ENCODE assay signal across 23 cellular contexts in genomic region chr2:202764991-202765390, GRCh38.
DNase-seq lines count a peak whose midpoint lies in the region; ATAC-seq and TF ChIP-seq lines count a peak whose summit lies in the region.
"Had no signal": no experiment of that assay in that cellular context is flagged by ENCODE, and none has a peak within 500 bp of the region (broad histone marks: within the 10 kb centered on the region; RNA-seq: fewer than 3 reads in every experiment).

No MANE protein-coding gene starts in this region.

- no peak for TF ChIP-seq CTCF in WERI-Rb-1 (IDR thresholded peaks at IDR 0.05; ENCODE audit: low read depth, low read length)
- no peak for TF ChIP-seq CTCF in esophagus muscularis mucosa (IDR thresholded peaks at IDR 0.05)

- peaks cover 0 to 23% (median 0%) of the 10 kb centered on the region in 3 experiments for H3K36me3 ChIP-seq in naive thymus-derived CD4-positive, alpha-beta T cell (ENCODE audit: control insufficient read depth in 2 of 3, insufficient read depth in 3 of 3, low read length in 3 of 3)
- H3K36me3 ChIP-seq in WERI-Rb-1 (peaks cover 16% of the 10 kb centered on the region), esophagus muscularis mucosa (peaks cover 0 to 23% (median 5%) of the 10 kb centered on the region in 4 donors)
- H3K36me3 ChIP-seq: SJCRH30 had no signal

- no peaks in the 10 kb centered on the region for H3K27me3 ChIP-seq in naive thymus-derived CD4-positive, alpha-beta T cell (ENCODE audit: control insufficient read depth in 2 of 2, insufficient read depth in 2 of 2, low read length in 2 of 2)
- H3K27me3 ChIP-seq in WERI-Rb-1 (ENCODE audit: insufficient read depth, low read depth, severe bottlenecking): no peaks in the 10 kb centered on the region
- H3K27me3 ChIP-seq in esophagus muscularis mucosa: no peaks in the 10 kb centered on the region
- H3K27me3 ChIP-seq: SJCRH30 had no signal

- CTCF ChIA-PET in T-cell (lab: Charles Lee): interaction anchor here (0.5 to 1.3 kb wide), 7 partner anchors 13 to 195 kb away, joined by 3 to 6 read pairs (median 3); no protein-coding TSS in a partner anchor
- CTCF ChIA-PET in naive thymus-derived CD4-positive, alpha-beta T cell (lab: Charles Lee): interaction anchor here (0.7 to 1.2 kb wide), 2 partner anchors 45 to 150 kb away, joined by 4 read pairs; no protein-coding TSS in a partner anchor

- peak overlapping the region; percentile 67 to 88 for H3K27ac Mint-ChIP-seq in stimulated activated naive CD8-positive, alpha-beta T cell treated with anti-CD3 and anti-CD28 coated beads, Interleukin-15, amount 100 ng/mL, for 72 hours
- peak overlapping the region; percentile 44 to 90 for H3K27ac Mint-ChIP-seq in T-cell
- H3K27ac Mint-ChIP-seq in naive thymus-derived CD4-positive, alpha-beta T cell: peak overlapping the region in 7 of 9 donors; percentile 22 to 98 (median 87)
- H3K27ac Mint-ChIP-seq in stimulated activated naive B cell treated with anti-CD40 and anti-IgM and Interleukin-4, amounts not matched to agents 10 μg/mL and 1 μg/mL and 100 μg/mL, for 72 hours: no peak overlapping the region
- H3K27ac Mint-ChIP-seq: HFFc6 had no signal

- no peak overlapping the region for H3K4me3 Mint-ChIP-seq in stimulated activated naive CD8-positive, alpha-beta T cell treated with anti-CD3 and anti-CD28 coated beads, Interleukin-15, amount 100 ng/mL, for 72 hours
- H3K4me3 Mint-ChIP-seq in T-cell: no peak overlapping the region
- peak overlapping the region in 3 of 10 donors; percentile 22 to 42 (median 39) for H3K4me3 Mint-ChIP-seq in naive thymus-derived CD4-positive, alpha-beta T cell
- H3K4me3 Mint-ChIP-seq in stimulated activated naive B cell treated with anti-CD40 and anti-IgM and Interleukin-4, amounts not matched to agents 10 μg/mL and 1 μg/mL and 100 μg/mL, for 72 hours: no peak overlapping the region
- H3K4me3 Mint-ChIP-seq: CD4-positive, alpha-beta memory T cell; HFFc6; IgD-negative memory B cell had no signal

- no peaks in the 10 kb centered on the region for H3K9me3 Mint-ChIP-seq in stimulated activated naive CD8-positive, alpha-beta T cell treated with anti-CD3 and anti-CD28 coated beads, Interleukin-15, amount 100 ng/mL, for 72 hours
- H3K9me3 Mint-ChIP-seq in T-cell: no peaks in the 10 kb centered on the region
- H3K9me3 Mint-ChIP-seq in naive thymus-derived CD4-positive, alpha-beta T cell: peaks cover 0 to 5% (median 0%) of the 10 kb centered on the region in 11 donors
- no peaks in the 10 kb centered on the region for H3K9me3 Mint-ChIP-seq in stimulated activated naive B cell treated with anti-CD40 and anti-IgM and Interleukin-4, amounts not matched to agents 10 μg/mL and 1 μg/mL and 100 μg/mL, for 72 hours
- H3K9me3 Mint-ChIP-seq: CD4-positive, alpha-beta memory T cell; HFFc6; IgD-negative memory B cell had no signal

- peaks cover 57% of the 10 kb centered on the region for H3K36me3 Mint-ChIP-seq in T-cell
- H3K36me3 Mint-ChIP-seq in naive thymus-derived CD4-positive, alpha-beta T cell: peaks cover 4 to 51% (median 46%) of the 10 kb centered on the region in 5 donors
- peaks cover 29 to 38% of the 10 kb centered on the region in 2 donors for H3K36me3 Mint-ChIP-seq in stimulated activated naive B cell treated with anti-CD40 and anti-IgM and Interleukin-4, amounts not matched to agents 10 μg/mL and 1 μg/mL and 100 μg/mL, for 72 hours

- no peak for DNase-seq in stimulated activated naive CD8-positive, alpha-beta T cell treated with anti-CD3 and anti-CD28 coated beads, Interleukin-15, amount 100 ng/mL, for 72 hours
- no peak for DNase-seq in stimulated activated naive CD8-positive, alpha-beta T cell treated with anti-CD3 and anti-CD28 coated beads, Interleukin-15, Interleukin-2, amounts not matched to agents 100 U/mL and 50 U/mL, for 24 hours
- DNase-seq in T-cell: no peak
- no peak for DNase-seq in naive thymus-derived CD4-positive, alpha-beta T cell
- no peak for DNase-seq in stimulated activated naive B cell treated with anti-CD40 and anti-IgM and Interleukin-4, amounts not matched to agents 10 μg/mL and 1 μg/mL and 100 μg/mL, for 72 hours
- no peak for DNase-seq in WERI-Rb-1
- DNase-seq in esophagus muscularis mucosa (ENCODE audit: extremely low spot score): no peak
- DNase-seq in GM03348 (ENCODE audit: low spot score): no peak
- DNase-seq: Calu3; CD4-positive, alpha-beta memory T cell; DMS153; H7; HFFc6; NCI-H1105 treated with DMSO at 0.1 percent for 48 hours; NCI-H1694; NCI-H2081; NCI-H2171; NCI-H345; NCI-H524 treated with DMSO at 0.1 percent for 48 hours; NCI-H82; OCI-M1; SJCRH30 had no signal

- peaks cover 0 to 30% of the 10 kb centered on the region in 2 donors for H3K4me1 ChIP-seq in naive thymus-derived CD4-positive, alpha-beta T cell (ENCODE audit: control insufficient read depth in 2 of 2, insufficient read depth in 2 of 2, low read length in 2 of 2)
- H3K4me1 ChIP-seq in esophagus muscularis mucosa: no peaks in the 10 kb centered on the region

- H3K27me3 Mint-ChIP-seq in stimulated activated naive CD8-positive, alpha-beta T cell treated with anti-CD3 and anti-CD28 coated beads, Interleukin-15, amount 100 ng/mL, for 72 hours: no peaks in the 10 kb centered on the region
- no peaks in the 10 kb centered on the region for H3K27me3 Mint-ChIP-seq in T-cell
- H3K27me3 Mint-ChIP-seq in naive thymus-derived CD4-positive, alpha-beta T cell: no peaks in the 10 kb centered on the region
- no peaks in the 10 kb centered on the region for H3K27me3 Mint-ChIP-seq in stimulated activated naive B cell treated with anti-CD40 and anti-IgM and Interleukin-4, amounts not matched to agents 10 μg/mL and 1 μg/mL and 100 μg/mL, for 72 hours
- H3K27me3 Mint-ChIP-seq: CD4-positive, alpha-beta memory T cell; IgD-negative memory B cell had no signal

- ATAC-seq in stimulated activated naive CD8-positive, alpha-beta T cell treated with anti-CD3 and anti-CD28 coated beads, Interleukin-15, amount 100 ng/mL, for 72 hours: no peak
- ATAC-seq in stimulated activated naive CD8-positive, alpha-beta T cell treated with anti-CD3 and anti-CD28 coated beads, Interleukin-15, Interleukin-2, amounts not matched to agents 100 U/mL and 50 U/mL, for 24 hours: no peak
- no peak for ATAC-seq in T-cell (replicated peaks in 1 of 4)
- ATAC-seq in naive thymus-derived CD4-positive, alpha-beta T cell: no peak
- peak; percentile 65 to 73 for ATAC-seq in stimulated activated naive B cell treated with anti-CD40 and anti-IgM and Interleukin-4, amounts not matched to agents 10 μg/mL and 1 μg/mL and 100 μg/mL, for 72 hours (replicated peaks)

- POLR2A ChIA-PET in T-cell (lab: Charles Lee): interaction anchor here (0.6 to 0.7 kb wide), 5 partner anchors 9 to 1177 kb away, joined by 3 to 4 read pairs (median 3); no protein-coding TSS in a partner anchor
- POLR2A ChIA-PET in naive thymus-derived CD4-positive, alpha-beta T cell (lab: Charles Lee): interaction anchor here (1.0 kb wide), 1 partner anchor 176 kb away, joined by 3 read pairs; no protein-coding TSS in a partner anchor

- no peak for TF ChIP-seq EP300 in esophagus muscularis mucosa (IDR thresholded peaks at IDR 0.05)

- 89% methylated on average over 3 of the region's 3 CpGs for WGBS in esophagus muscularis mucosa

- H3K4me3 ChIP-seq in naive thymus-derived CD4-positive, alpha-beta T cell (ENCODE audit: low read length): no peak overlapping the region
- H3K4me3 ChIP-seq in WERI-Rb-1 (ENCODE audit: low read depth, low read length) (no peak overlapping the region), esophagus muscularis mucosa (no peak overlapping the region)
- H3K4me3 ChIP-seq: SJCRH30 had no signal

- H3K27ac ChIP-seq in naive thymus-derived CD4-positive, alpha-beta T cell (ENCODE audit: low read depth, low read length): no peak overlapping the region
- H3K27ac ChIP-seq in WERI-Rb-1 (no peak overlapping the region), esophagus muscularis mucosa (replicated peaks in 1 of 4) (no peak overlapping the region)
- H3K27ac ChIP-seq: SJCRH30 had no signal

- no peaks in the 10 kb centered on the region for H3K9me3 ChIP-seq in naive thymus-derived CD4-positive, alpha-beta T cell (ENCODE audit: control insufficient read depth in 2 of 3, low read length in 3 of 3)
- H3K9me3 ChIP-seq in WERI-Rb-1 (ENCODE audit: severe bottlenecking) (no peaks in the 10 kb centered on the region), esophagus muscularis mucosa (no peaks in the 10 kb centered on the region)
- H3K9me3 ChIP-seq: SJCRH30 had no signal

- intact Hi-C loops in naive thymus-derived CD4-positive, alpha-beta T cell (cut with micrococcal nuclease): no loop called here
- intact Hi-C loops in esophagus muscularis mucosa (cut with DNase I): no loop called here

- peaks cover 89% of the 10 kb centered on the region for H3K4me1 Mint-ChIP-seq in stimulated activated naive CD8-positive, alpha-beta T cell treated with anti-CD3 and anti-CD28 coated beads, Interleukin-15, amount 100 ng/mL, for 72 hours
- peaks cover 40 to 71% (median 62%) of the 10 kb centered on the region in 3 donors for H3K4me1 Mint-ChIP-seq in T-cell
- peaks cover 25 to 72% (median 62%) of the 10 kb centered on the region in 7 donors for H3K4me1 Mint-ChIP-seq in naive thymus-derived CD4-positive, alpha-beta T cell
- peaks cover 13 to 49% of the 10 kb centered on the region in 2 donors for H3K4me1 Mint-ChIP-seq in stimulated activated naive B cell treated with anti-CD40 and anti-IgM and Interleukin-4, amounts not matched to agents 10 μg/mL and 1 μg/mL and 100 μg/mL, for 72 hours
- H3K4me1 Mint-ChIP-seq: CD4-positive, alpha-beta memory T cell had no signal

- TF ChIP-seq POLR2A in esophagus muscularis mucosa (IDR thresholded peaks at IDR 0.05; ENCODE audit: low read depth): no peak

Comparison
In these comparisons a context has a peak if more than half of its experiments do, and no peak if none do; other contexts are left out.
1. ATAC-seq: peak in stimulated activated naive B cell treated with anti-CD40 and anti-IgM and Interleukin-4, amounts not matched to agents 10 μg/mL and 1 μg/mL and 100 μg/mL, for 72 hours (2 of 2); none in stimulated activated naive CD8-positive, alpha-beta T cell treated with anti-CD3 and anti-CD28 coated beads, Interleukin-15, amount 100 ng/mL, for 72 hours (single experiment), stimulated activated naive CD8-positive, alpha-beta T cell treated with anti-CD3 and anti-CD28 coated beads, Interleukin-15, Interleukin-2, amounts not matched to agents 100 U/mL and 50 U/mL, for 24 hours (single experiment), T-cell (0 of 4) and naive thymus-derived CD4-positive, alpha-beta T cell (single experiment).